Comparison of ENCODE assay signal across 9 cellular contexts in genomic region chr5:72611111-72611724, GRCh38.
DNase-seq lines count a peak whose midpoint lies in the region; ATAC-seq and TF ChIP-seq lines count a peak whose summit lies in the region.
"Had no signal": no experiment of that assay in that cellular context is flagged by ENCODE, and none has a peak within 500 bp of the region (broad histone marks: within the 10 kb centered on the region; RNA-seq: fewer than 3 reads in every experiment).

No MANE protein-coding gene starts in this region.

- no peaks in the 10 kb centered on the region for H3K4me1 ChIP-seq in Caco-2
- H3K4me1 ChIP-seq in iPS DF 6.9 (ENCODE audit: control insufficient read depth, insufficient read depth, low read length) = no peaks in the 10 kb centered on the region
- no peaks in the 10 kb centered on the region for H3K4me1 ChIP-seq in smooth muscle cell (ENCODE audit: low read depth)

- peak overlapping the region; percentile 72 for H2AFZ ChIP-seq in smooth muscle cell (ENCODE audit: low read depth)

- H3K4me3 ChIP-seq in Caco-2 (ENCODE audit: low read depth, low read length) (no peak overlapping the region), H7 (ENCODE audit: insufficient read depth, low read depth, low read length) (no peak overlapping the region), brain microvascular endothelial cell (ENCODE audit: low read depth, low read length) (no peak overlapping the region), iPS DF 6.9 (ENCODE audit: low read length) (no peak overlapping the region), smooth muscle cell (no peak overlapping the region)
- H3K4me3 ChIP-seq: SK-N-MC had no signal

- peak; percentile 63 to 73 for DNase-seq in Caco-2
- peak; percentile 64 for DNase-seq in H7
- DNase-seq in NCI-H1694 (lab: John Stamatoyannopoulos, UW) = peak; percentile 46
- DNase-seq in T-helper 2 cell treated with Interferon-gamma antibody and Interleukin-4, amounts not matched to agents 5 μg/mL and 100 μg/mL, for 36 hours (ENCODE audit: low spot score) = peak; percentile 17
- peak; percentile 72 for DNase-seq in brain microvascular endothelial cell
- peak; percentile 55 for DNase-seq in iPS DF 6.9 (ENCODE audit: low read depth, low spot score)
- peak; percentile 12 for DNase-seq in smooth muscle cell (lab: John Stamatoyannopoulos, UW; ENCODE audit: unreplicated experiment)

- no peak overlapping the region for H3K9ac ChIP-seq in smooth muscle cell (ENCODE audit: low read depth)

- no CpG with 5 or more reads among the region's 7 CpGs for WGBS in iPS DF 6.9 (ENCODE audit: insufficient coverage, insufficient read length)
- 28% methylated on average over 7 of the region's 7 CpGs for WGBS in smooth muscle cell (ENCODE audit: low lambda C conversion rate)

- TF ChIP-seq CTCF in Caco-2 (IDR thresholded peaks at IDR 0.05; ENCODE audit: insufficient read depth in 1 of 2, low read depth in 1 of 2, low read length in 1 of 2, severe bottlenecking in 1 of 2, unreplicated experiment in 1 of 2) (peak; percentile 92 to 98), brain microvascular endothelial cell (IDR thresholded peaks at IDR 0.05; ENCODE audit: low read depth, low read length, missing control alignments) (peak; percentile 100), smooth muscle cell (IDR thresholded peaks at IDR 0.05; ENCODE audit: borderline replicate concordance, insufficient read depth, poor library complexity, severe bottlenecking) (peak; percentile 94)

- H3K4me1 Mint-ChIP-seq in Caco-2 (ENCODE audit: low read depth, unreplicated experiment) = peaks cover 5% of the 10 kb centered on the region
- no peaks in the 10 kb centered on the region for H3K4me1 Mint-ChIP-seq in T-helper 2 cell treated with Interferon-gamma antibody and Interleukin-4, amounts not matched to agents 5 μg/mL and 100 μg/mL, for 36 hours (ENCODE audit: low read depth)

- H3K27ac ChIP-seq in brain microvascular endothelial cell (no peak overlapping the region), iPS DF 6.9 (ENCODE audit: low read length) (no peak overlapping the region), smooth muscle cell (ENCODE audit: low read depth) (no peak overlapping the region)
- H3K27ac ChIP-seq: SK-N-MC had no signal

- H3F3A ChIP-seq in smooth muscle cell (ENCODE audit: low read depth) = peaks cover 6% of the 10 kb centered on the region

- in situ Hi-C loops in brain microvascular endothelial cell (cut with HindIII; ENCODE audit: low pct_ligation_motif_present, low sequenced_read_pairs) = no loop called here

- CTCF ChIA-PET in Caco-2 (lab: Charles Lee) = interaction anchor here (0.7 to 2.0 kb wide), 13 partner anchors 9 to 309 kb away, joined by 3 to 53 read pairs (median 5); partner anchors contain the start of gene TNPO1

- H3K4me3 Mint-ChIP-seq in Caco-2 (ENCODE audit: unreplicated experiment) = no peak overlapping the region
- H3K4me3 Mint-ChIP-seq in T-helper 2 cell treated with Interferon-gamma antibody and Interleukin-4, amounts not matched to agents 5 μg/mL and 100 μg/mL, for 36 hours = no peak overlapping the region

- POLR2A ChIA-PET in Caco-2 (lab: Charles Lee) = interaction anchor here (0.7 kb wide), 1 partner anchor 206 kb away, joined by 3 read pairs; the partner anchor contains the start of gene TNPO1

- H3K27me3 ChIP-seq in Caco-2 (replicated peaks; ENCODE audit: control insufficient read depth, insufficient read depth, low read length) (no peaks in the 10 kb centered on the region), H7 (ENCODE audit: control insufficient read depth, insufficient read depth, low read length) (no peaks in the 10 kb centered on the region), brain microvascular endothelial cell (replicated peaks) (no peaks in the 10 kb centered on the region), iPS DF 6.9 (ENCODE audit: control insufficient read depth, insufficient read depth, low read length) (no peaks in the 10 kb centered on the region), smooth muscle cell (ENCODE audit: low read depth) (no peaks in the 10 kb centered on the region)

- H3K36me3 Mint-ChIP-seq in Caco-2 (ENCODE audit: insufficient read depth, unreplicated experiment) = peaks cover 5% of the 10 kb centered on the region
- H3K36me3 Mint-ChIP-seq in T-helper 2 cell treated with Interferon-gamma antibody and Interleukin-4, amounts not matched to agents 5 μg/mL and 100 μg/mL, for 36 hours (ENCODE audit: low read depth) = no peaks in the 10 kb centered on the region

- no TSS peak for BruUV-seq in Caco-2 (replicated peaks; lab: Mats Ljungman, UMichigan)

- H3K4me2 ChIP-seq in smooth muscle cell = peak overlapping the region; percentile 35

- H3K9me3 ChIP-seq in Caco-2 (no peaks in the 10 kb centered on the region; the same call in 1 of the 2 replicates), iPS DF 6.9 (ENCODE audit: control insufficient read depth, insufficient read depth, low read length) (no peaks in the 10 kb centered on the region), smooth muscle cell (replicated peaks; ENCODE audit: low read depth) (no peaks in the 10 kb centered on the region)

- no peak overlapping the region for H3K27ac Mint-ChIP-seq in Caco-2 (ENCODE audit: unreplicated experiment)
- H3K27ac Mint-ChIP-seq in T-helper 2 cell treated with Interferon-gamma antibody and Interleukin-4, amounts not matched to agents 5 μg/mL and 100 μg/mL, for 36 hours = no peak overlapping the region

- H3K79me2 ChIP-seq in smooth muscle cell (ENCODE audit: low read depth) = no peaks in the 10 kb centered on the region

- intact Hi-C loops in Caco-2 (cut with micrococcal nuclease; ENCODE audit: unreplicated experiment) = loop anchor here (1.0 to 10.0 kb wide), 2 partner anchors 208 to 234 kb away; no protein-coding TSS in a partner anchor

- H4K20me1 ChIP-seq in smooth muscle cell (ENCODE audit: low read depth) = no peaks in the 10 kb centered on the region

- H3K36me3 ChIP-seq in Caco-2 (ENCODE audit: control insufficient read depth, insufficient read depth, low read length) (no peaks in the 10 kb centered on the region), H7 (replicated peaks; ENCODE audit: control insufficient read depth, insufficient read depth, low read length) (no peaks in the 10 kb centered on the region), brain microvascular endothelial cell (replicated peaks) (no peaks in the 10 kb centered on the region), iPS DF 6.9 (ENCODE audit: control insufficient read depth, insufficient read depth, low read length) (no peaks in the 10 kb centered on the region), smooth muscle cell (ENCODE audit: low read depth) (no peaks in the 10 kb centered on the region)

- ATAC-seq in GM19452 (IDR thresholded peaks at IDR 0.05; ENCODE audit: unreplicated experiment) = no peak

- H3K9me3 Mint-ChIP-seq in Caco-2 (ENCODE audit: unreplicated experiment) = no peaks in the 10 kb centered on the region
- no peaks in the 10 kb centered on the region for H3K9me3 Mint-ChIP-seq in T-helper 2 cell treated with Interferon-gamma antibody and Interleukin-4, amounts not matched to agents 5 μg/mL and 100 μg/mL, for 36 hours

- H3K27me3 Mint-ChIP-seq in Caco-2 (ENCODE audit: insufficient read depth, unreplicated experiment) = peaks cover 2% of the 10 kb centered on the region
- peaks cover 13% of the 10 kb centered on the region for H3K27me3 Mint-ChIP-seq in T-helper 2 cell treated with Interferon-gamma antibody and Interleukin-4, amounts not matched to agents 5 μg/mL and 100 μg/mL, for 36 hours (ENCODE audit: low read depth)

Comparison
In these comparisons a context has a peak if more than half of its experiments do, and no peak if none do; other contexts are left out.
1. DNase-seq: peak in every context shown above with its lines; median percentile 72 in brain microvascular endothelial cell; 68 in Caco-2; 64 in H7; 55 in iPS DF 6.9; 46 in NCI-H1694; 17 in T-helper 2 cell treated with Interferon-gamma antibody and Interleukin-4, amounts not matched to agents 5 μg/mL and 100 μg/mL, for 36 hours; 12 in smooth muscle cell.